Comparison of ENCODE assay signal across 8 cellular contexts in the genomic region with DNA sequence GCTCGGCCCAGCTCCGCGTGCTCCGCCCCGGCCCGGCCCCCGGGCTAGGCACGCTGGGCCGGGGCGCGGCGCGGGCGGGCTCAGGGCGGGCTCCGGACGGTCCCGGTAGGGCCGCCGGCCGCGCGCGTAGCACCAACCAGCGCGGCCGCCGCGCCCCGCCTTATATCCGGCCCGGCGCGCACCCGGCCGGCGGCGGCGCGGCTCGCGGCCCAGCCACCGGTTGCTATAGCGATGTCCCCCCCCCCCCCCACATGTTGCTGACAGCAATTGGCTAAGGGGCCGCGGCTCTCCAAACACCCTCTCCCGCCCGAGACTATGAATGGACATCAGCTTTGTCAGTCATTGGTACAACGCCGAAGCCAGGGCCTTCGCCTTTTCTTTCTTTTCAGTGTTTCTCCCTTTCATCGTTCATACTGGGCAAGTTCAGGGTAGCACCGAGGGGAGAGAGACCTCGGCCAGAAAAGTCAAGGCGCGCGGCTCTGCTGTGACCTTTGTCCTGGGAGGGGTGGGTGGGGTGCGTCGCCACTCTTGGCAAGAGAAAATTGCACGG.
DNase-seq lines count a peak whose midpoint lies in the region; ATAC-seq and TF ChIP-seq lines count a peak whose summit lies in the region.

No MANE protein-coding gene starts in this region.

- H3K4me1 ChIP-seq in Peyer's patch (peaks cover 0 to 44% (median 0%) of the 10 kb centered on the region in 4 donors), fibroblast of lung (ENCODE audit: control insufficient read depth, extremely low read depth, insufficient read depth, low read length) (no peaks in the 10 kb centered on the region), neuron (ENCODE audit: insufficient read depth, low read length) (peaks cover 21% of the 10 kb centered on the region)

- H3K4me2 ChIP-seq in fibroblast of lung (ENCODE audit: extremely low read depth, insufficient read depth, low read length): peak overlapping the region; percentile 35

- peak; percentile 64 for ATAC-seq in activated CD8-positive, alpha-beta memory T cell treated with anti-CD3 and anti-CD28 coated beads, Interleukin-2, amount 10 ng/mL, durations not matched to agents 7 days and 5 days
- ATAC-seq in GM21515 (IDR thresholded peaks at IDR 0.05; ENCODE audit: unreplicated experiment): no peak
- ATAC-seq in HG02938 (IDR thresholded peaks at IDR 0.05; ENCODE audit: unreplicated experiment): no peak
- ATAC-seq in HG02678 (IDR thresholded peaks at IDR 0.05; ENCODE audit: unreplicated experiment): no peak

- H3K9ac ChIP-seq in fibroblast of lung (ENCODE audit: insufficient read depth, low read length): no peak overlapping the region

- H2AFZ ChIP-seq in fibroblast of lung (ENCODE audit: low read length) (no peak overlapping the region), neuron (ENCODE audit: low read depth, low read length) (no peak overlapping the region)

- H3K27ac ChIP-seq in Peyer's patch: peak overlapping the region in 1 of 4 donors; percentile 48
- no peak overlapping the region for H3K27ac ChIP-seq in fibroblast of lung (ENCODE audit: insufficient read depth, low read length)

- H3K4me1 Mint-ChIP-seq in activated CD8-positive, alpha-beta memory T cell treated with anti-CD3 and anti-CD28 coated beads, Interleukin-2, amount 10 ng/mL, durations not matched to agents 7 days and 5 days: peaks cover 6% of the 10 kb centered on the region

- H3K27me3 Mint-ChIP-seq in activated CD8-positive, alpha-beta memory T cell treated with anti-CD3 and anti-CD28 coated beads, Interleukin-2, amount 10 ng/mL, durations not matched to agents 7 days and 5 days: peaks cover 66% of the 10 kb centered on the region

- no peak for DNase-seq in activated CD8-positive, alpha-beta memory T cell treated with anti-CD3 and anti-CD28 coated beads, Interleukin-2, amount 10 ng/mL, durations not matched to agents 7 days and 5 days
- DNase-seq in activated CD8-positive, alpha-beta memory T cell treated with anti-CD3 and anti-CD28 coated beads for 24 hours: no peak
- DNase-seq in Peyer's patch: peak in 2 of 3 donors; percentile 46 to 57
- peak; percentile 57 to 95 for DNase-seq in fibroblast of lung (ENCODE audit: low read depth in 2 of 2)

- CTCF ChIA-PET in activated CD8-positive, alpha-beta memory T cell treated with anti-CD3 and anti-CD28 coated beads, Interleukin-2, amount 10 ng/mL, durations not matched to agents 7 days and 5 days (lab: Charles Lee): interaction anchor here (1.6 kb wide), 1 partner anchor 258 kb away, joined by 4 read pairs; no protein-coding TSS in a partner anchor

- H4K20me1 ChIP-seq in fibroblast of lung (ENCODE audit: control insufficient read depth, extremely low read depth, insufficient read depth, low read length): no peaks in the 10 kb centered on the region

- H3K27ac Mint-ChIP-seq in activated CD8-positive, alpha-beta memory T cell treated with anti-CD3 and anti-CD28 coated beads, Interleukin-2, amount 10 ng/mL, durations not matched to agents 7 days and 5 days: no peak overlapping the region

- no peaks in the 10 kb centered on the region for H3K36me3 Mint-ChIP-seq in activated CD8-positive, alpha-beta memory T cell treated with anti-CD3 and anti-CD28 coated beads, Interleukin-2, amount 10 ng/mL, durations not matched to agents 7 days and 5 days

- H3K36me3 ChIP-seq in Peyer's patch: no peaks in the 10 kb centered on the region
- H3K36me3 ChIP-seq in fibroblast of lung (ENCODE audit: control insufficient read depth, insufficient read depth, low read length): no peaks in the 10 kb centered on the region
- H3K36me3 ChIP-seq in neuron (ENCODE audit: insufficient read depth, low read length): peaks cover 19% of the 10 kb centered on the region

- H3K27me3 ChIP-seq in Peyer's patch (peaks cover 0 to 39% of the 10 kb centered on the region in 2 donors), fibroblast of lung (ENCODE audit: control insufficient read depth, insufficient read depth, low read length) (peaks cover 4% of the 10 kb centered on the region), neuron (ENCODE audit: insufficient read depth, low read length) (no peaks in the 10 kb centered on the region)

- H3K9me3 Mint-ChIP-seq in activated CD8-positive, alpha-beta memory T cell treated with anti-CD3 and anti-CD28 coated beads, Interleukin-2, amount 10 ng/mL, durations not matched to agents 7 days and 5 days (ENCODE audit: low read depth): no peaks in the 10 kb centered on the region

- no peak for TF ChIP-seq POLR2A in Peyer's patch (IDR thresholded peaks at IDR 0.05)

- H3K9me3 ChIP-seq in Peyer's patch (no peaks in the 10 kb centered on the region), fibroblast of lung (ENCODE audit: control insufficient read depth, insufficient read depth, low read depth, low read length) (no peaks in the 10 kb centered on the region), neuron (ENCODE audit: low read length) (no peaks in the 10 kb centered on the region)

- peak overlapping the region in 3 of 4 donors; percentile 34 to 50 (median 38) for H3K4me3 ChIP-seq in Peyer's patch
- H3K4me3 ChIP-seq in fibroblast of lung (replicated peaks in 1 of 4; ENCODE audit: control extremely low read depth in 1 of 4, insufficient read depth in 1 of 4, low read depth in 3 of 4, low read length in 4 of 4): peak overlapping the region in 1 of 4 experiments; percentile 53
- H3K4me3 ChIP-seq in neuron (ENCODE audit: low read length): peak overlapping the region; percentile 65

- peak overlapping the region; percentile 21 for H3K4me3 Mint-ChIP-seq in activated CD8-positive, alpha-beta memory T cell treated with anti-CD3 and anti-CD28 coated beads, Interleukin-2, amount 10 ng/mL, durations not matched to agents 7 days and 5 days

- no peaks in the 10 kb centered on the region for H3K79me2 ChIP-seq in fibroblast of lung (ENCODE audit: control insufficient read depth, insufficient read depth, low read length)

- TF ChIP-seq CTCF in Peyer's patch (IDR thresholded peaks at IDR 0.05): no peak
- TF ChIP-seq CTCF in fibroblast of lung (conservative IDR thresholded peaks at IDR 0.05 in 1 of 2, IDR thresholded peaks at IDR 0.05 in 1 of 2; ENCODE audit: low read depth in 1 of 2, low read length in 2 of 2): no peak

Comparison
In these comparisons a context has a peak if more than half of its experiments do, and no peak if none do; other contexts are left out.
1. DNase-seq: peak in Peyer's patch (2 of 3) and fibroblast of lung (2 of 2); none in activated CD8-positive, alpha-beta memory T cell treated with anti-CD3 and anti-CD28 coated beads, Interleukin-2, amount 10 ng/mL, durations not matched to agents 7 days and 5 days (single experiment) and activated CD8-positive, alpha-beta memory T cell treated with anti-CD3 and anti-CD28 coated beads for 24 hours (single experiment).